In the genomic region with DNA sequence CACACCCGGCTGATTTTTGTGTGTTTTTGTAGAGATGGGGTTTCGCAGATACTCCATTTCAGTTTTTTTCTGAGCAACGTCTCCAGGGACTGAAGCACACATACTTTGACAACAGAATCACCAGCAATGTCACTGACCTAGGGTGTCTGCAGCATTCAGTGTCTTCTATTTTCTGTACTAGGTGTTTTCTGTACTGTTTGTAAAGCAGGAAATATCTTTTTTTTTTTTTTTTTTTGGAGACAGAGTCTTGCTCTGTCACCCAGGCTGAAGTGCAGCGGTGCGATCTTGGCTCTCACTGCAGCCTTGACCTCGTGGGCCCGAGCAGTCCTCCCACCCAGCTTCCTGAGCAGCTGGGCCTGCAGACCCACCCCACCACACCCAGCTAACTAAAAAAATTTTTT, we compare ENCODE assay signal across 8 cellular contexts. TPM values are rescaled to one million over a fixed set of nuclear protein-coding genes. Genes with fewer than 3 reads are reported as not detected.
DNase-seq lines count a peak whose midpoint lies in the region; ATAC-seq and TF ChIP-seq lines count a peak whose summit lies in the region.

No MANE protein-coding gene starts in this region.

- ATAC-seq in GM19468 (IDR thresholded peaks at IDR 0.05; ENCODE audit: extremely low read depth, unreplicated experiment) (peak; percentile 35), left colon (peak; percentile 76), GM19324 (IDR thresholded peaks at IDR 0.05; ENCODE audit: low FRiP score, unreplicated experiment) (no peak)

- intact Hi-C loops in left colon (cut with DNase I, micrococcal nuclease) = no loop called here

- no peak overlapping the region for H3K4me3 ChIP-seq in CD8-positive, alpha-beta memory T cell (ENCODE audit: low read length)
- H3K4me3 ChIP-seq in SU-DHL-6 (ENCODE audit: insufficient read depth, low read length, poor library complexity, severe bottlenecking) (no peak overlapping the region), Karpas-422 (ENCODE audit: low read length) (no peak overlapping the region)

- no peaks in the 10 kb centered on the region for H3K9me3 ChIP-seq in CD8-positive, alpha-beta memory T cell (ENCODE audit: low read length)
- no peaks in the 10 kb centered on the region for H3K9me3 ChIP-seq in SU-DHL-6 (ENCODE audit: insufficient read depth, low read length)
- no peaks in the 10 kb centered on the region for H3K9me3 ChIP-seq in Karpas-422 (ENCODE audit: low read length)

- H3K27ac ChIP-seq in CD8-positive, alpha-beta memory T cell (ENCODE audit: low read depth, low read length) = no peak overlapping the region
- H3K27ac ChIP-seq in SU-DHL-6 (ENCODE audit: low read depth, low read length) (no peak overlapping the region), Karpas-422 (ENCODE audit: low read length) (no peak overlapping the region)

- no peaks in the 10 kb centered on the region for H3K9me2 ChIP-seq in SU-DHL-6 (replicated peaks; ENCODE audit: insufficient read depth, low read length)
- no peaks in the 10 kb centered on the region for H3K9me2 ChIP-seq in Karpas-422 (replicated peaks; ENCODE audit: insufficient read depth, low read length)

- peak overlapping the region; percentile 74 to 95 (median 88) for H3K27ac Mint-ChIP-seq in CD8-positive, alpha-beta memory T cell

- peak in 2 of 5 donors; percentile 24 to 41 for DNase-seq in CD8-positive, alpha-beta memory T cell
- peak; percentile 50 to 64 for DNase-seq in left colon
- DNase-seq in GM03348 (ENCODE audit: low spot score) = no peak
- DNase-seq in Karpas-422 = no peak
- no peak for DNase-seq in NOMO-1 treated with dmso at 0.1 percent for 144 hours (lab: John Stamatoyannopoulos, UW; ENCODE audit: unreplicated experiment)

- H3K4me1 ChIP-seq in CD8-positive, alpha-beta memory T cell (ENCODE audit: insufficient read depth, low read length) = peaks cover 78% of the 10 kb centered on the region
- H3K4me1 ChIP-seq in Karpas-422 (ENCODE audit: low read length) = peaks cover 32% of the 10 kb centered on the region

- H3F3A ChIP-seq in SU-DHL-6 (ENCODE audit: insufficient read depth) = peaks cover 16% of the 10 kb centered on the region; the same call in 1 of the 2 replicates

- H3K9me3 Mint-ChIP-seq in CD8-positive, alpha-beta memory T cell = no peaks in the 10 kb centered on the region

- H2AFZ ChIP-seq in SU-DHL-6 (ENCODE audit: low read depth, low read length, severe bottlenecking) (no peak overlapping the region), Karpas-422 (ENCODE audit: low read length) (no peak overlapping the region)

- H3K79me2 ChIP-seq in SU-DHL-6 (ENCODE audit: insufficient read depth, low read length) (no peaks in the 10 kb centered on the region), Karpas-422 (ENCODE audit: low read length) (no peaks in the 10 kb centered on the region)

- no peaks in the 10 kb centered on the region for H3K27me3 Mint-ChIP-seq in CD8-positive, alpha-beta memory T cell

- CTCF ChIA-PET in CD8-positive, alpha-beta memory T cell (lab: Charles Lee) = no interaction called here

- H3K4me1 Mint-ChIP-seq in CD8-positive, alpha-beta memory T cell = peaks cover 67 to 87% (median 81%) of the 10 kb centered on the region in 3 donors

- no peaks in the 10 kb centered on the region for H3K27me3 ChIP-seq in CD8-positive, alpha-beta memory T cell (ENCODE audit: insufficient read depth, low read length, poor library complexity, severe bottlenecking)
- H3K27me3 ChIP-seq in SU-DHL-6 (ENCODE audit: low read length) (no peaks in the 10 kb centered on the region), Karpas-422 (ENCODE audit: low read length) (no peaks in the 10 kb centered on the region)

- peaks cover 0 to 30% (median 4%) of the 10 kb centered on the region in 3 donors for H3K36me3 Mint-ChIP-seq in CD8-positive, alpha-beta memory T cell

- H3K9ac ChIP-seq in SU-DHL-6 (ENCODE audit: low read length) (no peak overlapping the region), Karpas-422 (ENCODE audit: low read length) (no peak overlapping the region)

- POLR2A ChIA-PET in CD8-positive, alpha-beta memory T cell (lab: Charles Lee) = interaction anchor here (0.6 kb wide), 1 partner anchor 110 kb away, joined by 3 read pairs; no protein-coding TSS in a partner anchor

- peaks cover 26% of the 10 kb centered on the region; the same call in 1 of the 2 replicates for H4K20me1 ChIP-seq in SU-DHL-6 (ENCODE audit: low read depth, low read length)
- H4K20me1 ChIP-seq in Karpas-422 (ENCODE audit: insufficient read depth, low read depth, low read length) = peaks cover 47% of the 10 kb centered on the region

- peak overlapping the region in 6 of 7 donors; percentile 56 to 91 (median 68) for H3K4me3 Mint-ChIP-seq in CD8-positive, alpha-beta memory T cell

- TF ChIP-seq CTCF in SU-DHL-6 (IDR thresholded peaks at IDR 0.05; ENCODE audit: insufficient read depth, low read length, poor library complexity, severe bottlenecking) = no peak

- peaks cover 16% of the 10 kb centered on the region for H3K36me3 ChIP-seq in CD8-positive, alpha-beta memory T cell (ENCODE audit: insufficient read depth, low read length)
- H3K36me3 ChIP-seq in SU-DHL-6 (ENCODE audit: low read length) = no peaks in the 10 kb centered on the region
- H3K36me3 ChIP-seq in Karpas-422 (ENCODE audit: insufficient read depth, low read length) = no peaks in the 10 kb centered on the region

- peak overlapping the region; percentile 23 for H3K4me2 ChIP-seq in SU-DHL-6 (ENCODE audit: low read depth, low read length, poor library complexity, severe bottlenecking)
- H3K4me2 ChIP-seq in Karpas-422 (ENCODE audit: low read depth, low read length, poor library complexity, severe bottlenecking) = no peak overlapping the region

RNA-seq across cellular contexts. Expression of a gene that starts 8.8 kb away (rescaled TPM):
- total RNA-seq in CD8-positive, alpha-beta memory T cell = 100 to 1,000 TPM; 185 to 192 TPM
- polyA plus RNA-seq in CD8-positive, alpha-beta memory T cell = 217 TPM
- total RNA-seq in left colon = 100 to 1,000 TPM; 250 to 254 TPM
- total RNA-seq in Karpas-422 (2014; rRNA removed; shearing (Covaris generic); ENCODE audit: low replicate concordance) = 62.9 and 69.7 TPM in 2 replicates

RNA-seq across cellular contexts. Expression of a gene that starts 59.6 kb away (rescaled TPM):
- 10 to 100 TPM; 68.8 to 75.4 TPM for total RNA-seq in CD8-positive, alpha-beta memory T cell
- 35.7 TPM for polyA plus RNA-seq in CD8-positive, alpha-beta memory T cell
- total RNA-seq in left colon = 10 to 100 TPM; 54.3 to 75.2 TPM
- total RNA-seq in Karpas-422 (2014; rRNA removed; shearing (Covaris generic); ENCODE audit: low replicate concordance) = 17.2 and 29.9 TPM in 2 replicates

Comparison
In these comparisons a context has a peak if more than half of its experiments do, and no peak if none do; other contexts are left out.
1. DNase-seq: peak in left colon (2 of 2); none in GM03348 (single experiment), Karpas-422 (single experiment) and NOMO-1 treated with dmso at 0.1 percent for 144 hours (single experiment).